ENCODE assay signal across 25 cellular contexts in genomic region chr10:131013281-131013680, GRCh38.
"Had no signal": no experiment of that assay in that cellular context is flagged by ENCODE, and none has a peak within 500 bp of the region (broad histone marks: within the 10 kb centered on the region; RNA-seq: fewer than 3 reads in every experiment).

No MANE protein-coding gene starts in this region.

- H3K27me3 ChIP-seq: gastrocnemius medialis, ovary, tibial nerve, upper lobe of left lung had no signal

- FAIRE-seq: colon, keratinocyte, urothelium cell line had no signal

- ATAC-seq: esophagus mucosa; gastrocnemius medialis; left lung; naive thymus-derived CD8-positive, alpha-beta T cell; psoas muscle; right cardiac atrium; stimulated activated naive B cell treated with anti-CD40 and anti-IgM and Interleukin-4, amounts not matched to agents 10 μg/mL and 1 μg/mL and 100 μg/mL, for 72 hours had no signal

- H3K27ac ChIP-seq: dorsolateral prefrontal cortex, epithelial cell of prostate, gastrocnemius medialis, left lung, ovary, psoas muscle, skin epidermis, thoracic aorta, tibial nerve, upper lobe of left lung had no signal

- DNase-seq: dorsolateral prefrontal cortex; effector CD4-positive, alpha-beta T cell; foreskin fibroblast; gastrocnemius medialis; left lung; mammary epithelial cell; mesendoderm; naive thymus-derived CD8-positive, alpha-beta T cell; nephron progenitor cell; occipital lobe; ovary; psoas muscle; right cardiac atrium; stimulated activated CD4-positive, alpha-beta T cell treated with anti-CD3 and anti-CD28 coated beads, Interleukin-15, amount 100 ng/mL, for 24 hours; stimulated activated CD4-positive, alpha-beta T cell treated with anti-CD3 and anti-CD28 coated beads, Interleukin-2, amount 100 ng/mL, for 48 hours; stimulated activated naive B cell treated with anti-CD40 and anti-IgM and Interleukin-4, amounts not matched to agents 10 μg/mL and 1 μg/mL and 100 μg/mL, for 72 hours; upper lobe of left lung had no signal

- H3K4me1 ChIP-seq: gastrocnemius medialis, left lung, psoas muscle, tibial nerve, upper lobe of left lung had no signal

- H3K36me3 ChIP-seq: gastrocnemius medialis, left lung, ovary, thoracic aorta, tibial nerve, upper lobe of left lung had no signal

- H3K9me3 ChIP-seq: gastrocnemius medialis, left lung, ovary, psoas muscle, thoracic aorta, upper lobe of left lung had no signal

- H3K4me3 ChIP-seq: dorsolateral prefrontal cortex, gastrocnemius medialis, left lung, ovary, psoas muscle, skin epidermis, thoracic aorta, tibial nerve, upper lobe of left lung had no signal
